Comparison of ENCODE assay signal across 15 cellular contexts in the genomic region with DNA sequence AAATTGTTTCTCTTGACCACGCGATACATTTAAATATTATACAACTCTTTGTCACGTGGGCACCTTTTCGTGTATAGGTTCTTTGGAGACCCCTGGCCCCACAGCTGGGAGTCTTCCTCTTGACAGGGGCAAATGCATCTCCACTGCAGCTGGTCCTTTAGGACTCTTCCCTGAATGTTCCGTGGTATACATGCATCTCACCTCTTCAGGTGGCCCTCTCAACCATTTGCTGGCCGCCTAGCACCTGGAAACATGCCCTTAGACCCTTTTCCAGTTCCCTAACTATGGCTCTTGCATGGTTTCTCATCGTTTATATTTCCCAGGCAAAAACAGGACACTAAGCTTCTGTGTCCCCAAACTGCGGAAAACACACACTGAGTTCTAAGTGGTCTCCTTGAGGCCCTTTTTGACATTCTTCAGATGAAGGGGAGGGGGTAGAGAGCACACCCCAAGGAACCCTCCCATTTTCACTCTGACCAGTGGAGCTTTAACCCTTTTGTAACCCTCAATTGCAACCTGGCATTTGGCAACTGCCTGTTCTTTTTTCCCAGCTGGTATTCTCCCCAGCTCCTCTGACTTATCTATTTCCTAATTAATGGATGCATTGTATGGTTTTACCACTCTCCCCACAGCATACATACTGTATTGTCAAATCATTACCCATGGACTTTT. TPM values are rescaled to one million over a fixed set of nuclear protein-coding genes. Genes with fewer than 3 reads are reported as not detected.
DNase-seq lines count a peak whose midpoint lies in the region; ATAC-seq and TF ChIP-seq lines count a peak whose summit lies in the region.
"Had no signal": no experiment of that assay in that cellular context is flagged by ENCODE, and none has a peak within 500 bp of the region (broad histone marks: within the 10 kb centered on the region; RNA-seq: fewer than 3 reads in every experiment).

No MANE protein-coding gene starts in this region.

- intact Hi-C loops in activated naive CD4-positive, alpha-beta T cell treated with anti-CD3 and anti-CD28 coated beads for 36 hours (cut with micrococcal nuclease): no loop called here
- intact Hi-C loops in psoas muscle (cut with DNase I): no loop called here
- intact Hi-C loops in A673 (cut with micrococcal nuclease; ENCODE audit: unreplicated experiment): loop anchor here (1.0 to 5.0 kb wide), 2 partner anchors 89 to 288 kb away; no protein-coding TSS in a partner anchor

- no peak for TF ChIP-seq RAD21 in Ishikawa (IDR thresholded peaks at IDR 0.05; ENCODE audit: low read depth)

- TF ChIP-seq CTCF in endodermal cell (conservative IDR thresholded peaks at IDR 0.05): no peak
- TF ChIP-seq CTCF in psoas muscle (IDR thresholded peaks at IDR 0.05): no peak
- TF ChIP-seq CTCF in RWPE1 (conservative IDR thresholded peaks at IDR 0.05; ENCODE audit: low read depth): no peak
- no peak for TF ChIP-seq CTCF in A673 (conservative IDR thresholded peaks at IDR 0.05; ENCODE audit: low read depth, low read length)

- H3K27ac ChIP-seq in endodermal cell (ENCODE audit: low read depth, low read length): no peak overlapping the region
- no peak overlapping the region for H3K27ac ChIP-seq in psoas muscle
- H3K27ac ChIP-seq in RWPE1: no peak overlapping the region
- no peak overlapping the region for H3K27ac ChIP-seq in A673 (ENCODE audit: low read depth, low read length, poor library complexity, severe bottlenecking)

- POLR2A ChIA-PET in RWPE1 (lab: Yijun Ruan, JAX; ENCODE audit: low non-redundant PET) (interaction anchor here (0.6 kb wide), 1 partner anchor 88 kb away, joined by 4 read pairs; no protein-coding TSS in a partner anchor), A673 (lab: Charles Lee; ENCODE audit: low non-redundant PET) (interaction anchor here (1.0 kb wide), 1 partner anchor 20 kb away, joined by 5 read pairs; no protein-coding TSS in a partner anchor)

- H3K4me3 ChIP-seq in endodermal cell (ENCODE audit: low read length): no peak overlapping the region
- H3K4me3 ChIP-seq in psoas muscle: no peak overlapping the region
- no peak overlapping the region for H3K4me3 ChIP-seq in A673 (ENCODE audit: low read depth, low read length, poor library complexity, severe bottlenecking)

- 87 to 90% methylated on average over 8 of the region's 8 CpGs for WGBS in endodermal cell (ENCODE audit: insufficient coverage in 1 of 2, insufficient read length in 1 of 2), 2 experiments
- WGBS in psoas muscle, 3 donors: 39 to 52% (median 42%) methylated on average over 8 of the region's 8 CpGs

- ATAC-seq in psoas muscle: peak; percentile 11 to 20 (median 14)
- no peak for ATAC-seq in HG03135 (IDR thresholded peaks at IDR 0.05; ENCODE audit: unreplicated experiment)

- H3K4me1 Mint-ChIP-seq in activated naive CD4-positive, alpha-beta T cell treated with anti-CD3 and anti-CD28 coated beads for 36 hours (ENCODE audit: low read depth): peaks cover 18% of the 10 kb centered on the region
- peaks cover 14% of the 10 kb centered on the region for H3K4me1 Mint-ChIP-seq in endodermal cell

- H3K36me3 ChIP-seq in endodermal cell (ENCODE audit: control insufficient read depth, insufficient read depth, low read length) (peaks cover 3% of the 10 kb centered on the region), psoas muscle (ENCODE audit: insufficient read depth in 1 of 2, low read depth in 1 of 2) (peaks cover 0 to 7% of the 10 kb centered on the region in 2 donors), A673 (ENCODE audit: insufficient read depth, low read length, poor library complexity, severe bottlenecking) (no peaks in the 10 kb centered on the region)

- CTCF ChIA-PET in activated naive CD4-positive, alpha-beta T cell treated with anti-CD3 and anti-CD28 coated beads for 36 hours (lab: Charles Lee): interaction anchor here (0.8 to 2.8 kb wide), 5 partner anchors 9 to 287 kb away, joined by 3 to 7 read pairs (median 4); no protein-coding TSS in a partner anchor
- CTCF ChIA-PET in RWPE1 (lab: Yijun Ruan, JAX): interaction anchor here (0.6 to 1.1 kb wide), 5 partner anchors 13 to 149 kb away, joined by 3 to 6 read pairs (median 4); no protein-coding TSS in a partner anchor
- CTCF ChIA-PET in A673 (lab: Charles Lee): no interaction called here

- peaks cover 23% of the 10 kb centered on the region for H3K36me3 Mint-ChIP-seq in activated naive CD4-positive, alpha-beta T cell treated with anti-CD3 and anti-CD28 coated beads for 36 hours (ENCODE audit: low read depth)
- H3K36me3 Mint-ChIP-seq in endodermal cell (ENCODE audit: low read depth): peaks cover 36% of the 10 kb centered on the region
- H3K36me3 Mint-ChIP-seq: memory B cell had no signal

- no peak overlapping the region for H3K4me3 Mint-ChIP-seq in activated naive CD4-positive, alpha-beta T cell treated with anti-CD3 and anti-CD28 coated beads for 36 hours
- no peak overlapping the region for H3K4me3 Mint-ChIP-seq in endodermal cell
- H3K4me3 Mint-ChIP-seq: memory B cell had no signal

- no TSS peak for BruUV-seq in A673 (replicated peaks; lab: Mats Ljungman, UMichigan)

- H3K9me3 ChIP-seq in endodermal cell (ENCODE audit: control insufficient read depth, low read length) (peaks cover 4% of the 10 kb centered on the region), psoas muscle (no peaks in the 10 kb centered on the region), A673 (ENCODE audit: low read depth, low read length, poor library complexity, severe bottlenecking) (no peaks in the 10 kb centered on the region)

- H3K9ac ChIP-seq in endodermal cell (ENCODE audit: extremely low read depth, low read length, poor library complexity, severe bottlenecking): no peak overlapping the region

- H3K27me3 ChIP-seq in endodermal cell (ENCODE audit: control insufficient read depth, insufficient read depth, low read length, poor library complexity, severe bottlenecking) (no peaks in the 10 kb centered on the region), psoas muscle (ENCODE audit: insufficient read depth in 3 of 3, low read length in 2 of 3) (no peaks in the 10 kb centered on the region), A673 (replicated peaks; ENCODE audit: insufficient read depth, low read depth, low read length, poor library complexity) (no peaks in the 10 kb centered on the region)

- peak overlapping the region; percentile 14 for H3K27ac Mint-ChIP-seq in activated naive CD4-positive, alpha-beta T cell treated with anti-CD3 and anti-CD28 coated beads for 36 hours
- peak overlapping the region; percentile 55 for H3K27ac Mint-ChIP-seq in endodermal cell
- H3K27ac Mint-ChIP-seq: memory B cell had no signal

- no peak for DNase-seq in activated naive CD4-positive, alpha-beta T cell treated with anti-CD3 and anti-CD28 coated beads for 36 hours
- DNase-seq in activated naive CD4-positive, alpha-beta T cell treated with anti-CD3 and anti-CD28 coated beads, Interleukin-2, amount 50 U/mL, for 16 hours: no peak
- DNase-seq in endodermal cell: no peak
- DNase-seq in psoas muscle: no peak
- DNase-seq in RWPE1 (ENCODE audit: low spot score): no peak
- no peak for DNase-seq in A673 (ENCODE audit: low spot score)
- DNase-seq: dermis blood vessel endothelial cell; DND-41; NCI-H1417 treated with DMSO at 0.1 percent for 48 hours; NCI-H510A; stimulated activated CD4-positive, alpha-beta T cell treated with anti-CD3 and anti-CD28 coated beads, Interleukin-15, amount 100 ng/mL, for 24 hours; trophoblast cell had no signal

- H3K9me3 Mint-ChIP-seq in activated naive CD4-positive, alpha-beta T cell treated with anti-CD3 and anti-CD28 coated beads for 36 hours: no peaks in the 10 kb centered on the region
- H3K9me3 Mint-ChIP-seq in endodermal cell: peaks cover 24% of the 10 kb centered on the region
- H3K9me3 Mint-ChIP-seq: memory B cell had no signal

- no peaks in the 10 kb centered on the region for H3K27me3 Mint-ChIP-seq in activated naive CD4-positive, alpha-beta T cell treated with anti-CD3 and anti-CD28 coated beads for 36 hours (ENCODE audit: low read depth)
- no peaks in the 10 kb centered on the region for H3K27me3 Mint-ChIP-seq in endodermal cell (ENCODE audit: insufficient read depth)
- H3K27me3 Mint-ChIP-seq: memory B cell had no signal

- no peak for TF ChIP-seq EP300 in Ishikawa (IDR thresholded peaks at IDR 0.05; ENCODE audit: borderline replicate concordance)

- H3K4me1 ChIP-seq in endodermal cell (ENCODE audit: control insufficient read depth, insufficient read depth, low read length): no peaks in the 10 kb centered on the region
- peaks cover 20% of the 10 kb centered on the region for H3K4me1 ChIP-seq in psoas muscle
- no peaks in the 10 kb centered on the region for H3K4me1 ChIP-seq in A673 (ENCODE audit: insufficient read depth, low read length, poor library complexity, severe bottlenecking)

TF ChIP-seq in Ishikawa, 13 proteins besides CTCF, POLR2A, EP300 and RAD21:
- TF ChIP-seq EGR1 (IDR thresholded peaks at IDR 0.05): no peak
- TF ChIP-seq, protein P1, sequence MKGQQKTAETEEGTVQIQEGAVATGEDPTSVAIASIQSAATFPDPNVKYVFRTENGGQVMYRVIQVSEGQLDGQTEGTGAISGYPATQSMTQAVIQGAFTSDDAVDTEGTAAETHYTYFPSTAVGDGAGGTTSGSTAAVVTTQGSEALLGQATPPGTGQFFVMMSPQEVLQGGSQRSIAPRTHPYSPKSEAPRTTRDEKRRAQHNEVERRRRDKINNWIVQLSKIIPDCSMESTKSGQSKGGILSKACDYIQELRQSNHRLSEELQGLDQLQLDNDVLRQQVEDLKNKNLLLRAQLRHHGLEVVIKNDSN (IDR thresholded peaks at IDR 0.05): peak; percentile 47; the same call in 1 of the 2 replicates

RNA-seq across cellular contexts. Expression of a gene that starts 20.6 kb away (rescaled TPM):
- total RNA-seq in activated naive CD4-positive, alpha-beta T cell treated with anti-CD3 and anti-CD28 coated beads for 36 hours: 100 to 1,000 TPM; 925 to 950 TPM
- 1,000 to 10,000 TPM in 1 of 2 donors, 100 to 1,000 TPM in 1; 913 to 1,007 TPM for total RNA-seq in endodermal cell
- 1,106 TPM for polyA plus RNA-seq in endodermal cell (2013, experiment 1 of 2)
- 1,007 TPM for polyA plus RNA-seq in endodermal cell (2013, experiment 2 of 2)
- 100 to 1,000 TPM; 323 to 482 (median 452) TPM for total RNA-seq in psoas muscle
- 100 to 1,000 TPM; 515 to 688 (median 663) TPM for polyA plus RNA-seq in psoas muscle
- total RNA-seq in A673 (2021): 1,150 and 1,229 TPM in 2 replicates

RNA-seq across cellular contexts. Expression of a gene that starts 21.6 kb away (rescaled TPM):
- 100 to 1,000 TPM; 260 to 273 TPM for total RNA-seq in activated naive CD4-positive, alpha-beta T cell treated with anti-CD3 and anti-CD28 coated beads for 36 hours
- total RNA-seq in endodermal cell (100 to 1,000 TPM; 213 to 219 TPM), psoas muscle (10 to 100 TPM; 45.3 to 84.9 (median 66.7) TPM), A673 (2021) (228 TPM in 2 replicates)
- polyA plus RNA-seq in endodermal cell (2013, experiment 1 of 2): 277 TPM
- polyA plus RNA-seq in endodermal cell (2013, experiment 2 of 2): 276 TPM
- 10 to 100 TPM; 71.6 to 97.0 (median 83.9) TPM for polyA plus RNA-seq in psoas muscle

RNA-seq across cellular contexts. Expression of a gene that starts 28.0 kb away (rescaled TPM):
- 10 to 100 TPM; 12.5 to 12.9 TPM for total RNA-seq in activated naive CD4-positive, alpha-beta T cell treated with anti-CD3 and anti-CD28 coated beads for 36 hours
- 10 to 100 TPM; 20.2 to 48.4 TPM for total RNA-seq in endodermal cell
- polyA plus RNA-seq in endodermal cell (2013, experiment 1 of 2): 14.4 TPM
- 11.3 TPM for polyA plus RNA-seq in endodermal cell (2013, experiment 2 of 2)
- total RNA-seq in psoas muscle: 1 to 10 TPM in 1 of 4 donors, under 1 TPM in 3; 0.44 to 1.1 (median 0.78) TPM
- 1 to 10 TPM in 1 of 3 donors, under 1 TPM in 2; 0.70 to 1.1 (median 0.72) TPM for polyA plus RNA-seq in psoas muscle
- total RNA-seq in A673 (2021): 8.5 and 8.6 TPM in 2 replicates
